23 cellular contexts compared by ENCODE assay signal in the genomic region with DNA sequence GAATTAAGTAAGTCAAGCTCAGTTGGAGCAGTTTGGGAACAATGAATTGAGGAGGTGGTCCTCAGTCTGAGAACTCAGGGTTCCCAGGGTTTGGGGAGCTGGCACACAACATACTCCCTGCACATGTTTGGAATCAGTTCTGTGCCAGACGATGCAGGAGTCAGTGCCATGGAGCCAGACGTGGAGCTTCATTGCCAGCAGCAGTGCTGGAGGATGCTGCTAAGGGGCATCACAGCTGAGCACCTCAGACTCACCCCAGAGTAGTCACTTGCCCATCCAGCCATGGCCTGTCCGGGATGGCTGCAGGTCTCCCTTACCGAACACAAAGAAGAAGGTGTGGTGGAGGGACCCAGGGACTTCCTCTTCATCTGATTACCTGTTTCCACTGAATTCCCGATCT. TPM values are rescaled to one million over a fixed set of nuclear protein-coding genes. Genes with fewer than 3 reads are reported as not detected.
DNase-seq lines count a peak whose midpoint lies in the region; ATAC-seq and TF ChIP-seq lines count a peak whose summit lies in the region.
"Had no signal": no experiment of that assay in that cellular context is flagged by ENCODE, and none has a peak within 500 bp of the region (broad histone marks: within the 10 kb centered on the region; RNA-seq: fewer than 3 reads in every experiment).

No MANE protein-coding gene starts in this region.

- intact Hi-C loops in CD4-positive, alpha-beta T cell (cut with DNase I, micrococcal nuclease), result no loop called here
- intact Hi-C loops in CD8-positive, alpha-beta T cell (cut with DNase I, micrococcal nuclease), result no loop called here

- peaks cover 61% of the 10 kb centered on the region for H3K36me3 Mint-ChIP-seq in CD4-positive, alpha-beta T cell (ENCODE audit: low read depth)
- H3K36me3 Mint-ChIP-seq in CD8-positive, alpha-beta T cell, result peaks cover 64% of the 10 kb centered on the region
- peaks cover 56% of the 10 kb centered on the region for H3K36me3 Mint-ChIP-seq in activated CD8-positive, alpha-beta memory T cell treated with anti-CD3 and anti-CD28 coated beads, Interleukin-2, amount 10 ng/mL, durations not matched to agents 7 days and 5 days
- peaks cover 44 to 64% (median 48%) of the 10 kb centered on the region in 3 donors for H3K36me3 Mint-ChIP-seq in immature natural killer cell

- no peak for DNase-seq in CD4-positive, alpha-beta T cell
- DNase-seq in CD8-positive, alpha-beta T cell, result peak in 1 of 7 experiments; percentile 69
- no peak for DNase-seq in activated CD8-positive, alpha-beta memory T cell treated with anti-CD3 and anti-CD28 coated beads, Interleukin-2, amount 10 ng/mL, durations not matched to agents 7 days and 5 days
- DNase-seq in immature natural killer cell, result no peak
- no peak for DNase-seq in stimulated activated CD4-positive, alpha-beta T cell treated with anti-CD3 and anti-CD28 coated beads, Interleukin-4, amount 100 ng/mL, for 1 hour
- DNase-seq: activated CD4-positive, CD25-positive, alpha-beta regulatory T cell; DMS79; GM23248; Karpas-422; kidney glomerular epithelial cell; NCI-H2029; NCI-H2227 treated with DMSO at 0.1 percent for 48 hours; occipital lobe; SK-N-SH; stimulated activated CD4-positive, alpha-beta T cell treated with anti-CD3 and anti-CD28 coated beads, Interleukin-2, amount 100 ng/mL, for 48 hours; trophoblast cell had no signal

- peak overlapping the region; percentile 87 for H3K27ac Mint-ChIP-seq in CD4-positive, alpha-beta T cell
- peak overlapping the region; percentile 97 for H3K27ac Mint-ChIP-seq in CD8-positive, alpha-beta T cell
- H3K27ac Mint-ChIP-seq in activated CD8-positive, alpha-beta memory T cell treated with anti-CD3 and anti-CD28 coated beads, Interleukin-2, amount 10 ng/mL, durations not matched to agents 7 days and 5 days, result peak overlapping the region; percentile 61
- peak overlapping the region; percentile 85 to 97 (median 93) for H3K27ac Mint-ChIP-seq in immature natural killer cell

- H3K4me3 Mint-ChIP-seq in CD4-positive, alpha-beta T cell, result peak overlapping the region; percentile 99
- H3K4me3 Mint-ChIP-seq in CD8-positive, alpha-beta T cell, result peak overlapping the region; percentile 95
- no peak overlapping the region for H3K4me3 Mint-ChIP-seq in activated CD8-positive, alpha-beta memory T cell treated with anti-CD3 and anti-CD28 coated beads, Interleukin-2, amount 10 ng/mL, durations not matched to agents 7 days and 5 days
- peak overlapping the region in 4 of 5 donors; percentile 51 to 70 (median 56) for H3K4me3 Mint-ChIP-seq in immature natural killer cell

- CTCF ChIA-PET in CD4-positive, alpha-beta T cell (lab: Charles Lee), result interaction anchor here (0.6 to 1.4 kb wide), 5 partner anchors 13 to 1722 kb away, joined by 3 to 5 read pairs (median 3); no protein-coding TSS in a partner anchor
- CTCF ChIA-PET in CD8-positive, alpha-beta T cell (lab: Charles Lee), result interaction anchor here (0.6 to 4.5 kb wide), 7 partner anchors 11 to 296 kb away, joined by 3 to 23 read pairs (median 4); partner anchors contain the start of genes GIMAP6 and GIMAP7
- CTCF ChIA-PET in activated CD8-positive, alpha-beta memory T cell treated with anti-CD3 and anti-CD28 coated beads, Interleukin-2, amount 10 ng/mL, durations not matched to agents 7 days and 5 days (lab: Charles Lee), result interaction anchor here (0.7 to 2.2 kb wide), 4 partner anchors 11 to 296 kb away, joined by 3 to 9 read pairs (median 4); partner anchors contain the start of genes GIMAP1 and GIMAP6

- POLR2A ChIA-PET in CD4-positive, alpha-beta T cell (lab: Charles Lee), result interaction anchor here (0.7 to 8.9 kb wide), 11 partner anchors 10 to 295 kb away, joined by 3 to 120 read pairs (median 39); partner anchors contain the start of genes GIMAP1, GIMAP2, GIMAP4 and GIMAP7
- POLR2A ChIA-PET in CD8-positive, alpha-beta T cell (lab: Charles Lee), result interaction anchor here (0.9 to 10.6 kb wide), 21 partner anchors 10 to 299 kb away, joined by 3 to 169 read pairs (median 5); partner anchors contain the start of genes GIMAP1, GIMAP2, GIMAP4 and GIMAP6

- no peaks in the 10 kb centered on the region for H3K27me3 Mint-ChIP-seq in CD4-positive, alpha-beta T cell
- H3K27me3 Mint-ChIP-seq in CD8-positive, alpha-beta T cell (ENCODE audit: low read depth), result no peaks in the 10 kb centered on the region
- no peaks in the 10 kb centered on the region for H3K27me3 Mint-ChIP-seq in activated CD8-positive, alpha-beta memory T cell treated with anti-CD3 and anti-CD28 coated beads, Interleukin-2, amount 10 ng/mL, durations not matched to agents 7 days and 5 days
- peaks cover 0 to 6% (median 0%) of the 10 kb centered on the region in 3 donors for H3K27me3 Mint-ChIP-seq in immature natural killer cell (ENCODE audit: low read depth in 3 of 3)

- no peaks in the 10 kb centered on the region for H3K27me3 ChIP-seq in CD4-positive, alpha-beta T cell (ENCODE audit: control insufficient read depth, insufficient read depth, low read length)
- no peaks in the 10 kb centered on the region for H3K27me3 ChIP-seq in CD8-positive, alpha-beta T cell (ENCODE audit: insufficient read depth, low read length)

- peaks cover 100% of the 10 kb centered on the region for H3K4me1 Mint-ChIP-seq in CD4-positive, alpha-beta T cell (ENCODE audit: low read depth)
- peaks cover 97% of the 10 kb centered on the region for H3K4me1 Mint-ChIP-seq in CD8-positive, alpha-beta T cell (ENCODE audit: low read depth)
- H3K4me1 Mint-ChIP-seq in activated CD8-positive, alpha-beta memory T cell treated with anti-CD3 and anti-CD28 coated beads, Interleukin-2, amount 10 ng/mL, durations not matched to agents 7 days and 5 days, result peaks cover 79% of the 10 kb centered on the region
- peaks cover 98 to 100% of the 10 kb centered on the region in 2 donors for H3K4me1 Mint-ChIP-seq in immature natural killer cell

- no peak for TF ChIP-seq CTCF in CD4-positive, alpha-beta T cell (IDR thresholded peaks at IDR 0.05)
- no peak for TF ChIP-seq CTCF in CD8-positive, alpha-beta T cell (IDR thresholded peaks at IDR 0.05)

- H3K4me1 ChIP-seq in CD8-positive, alpha-beta T cell (ENCODE audit: insufficient read depth, low read length), result peaks cover 97% of the 10 kb centered on the region

- peak overlapping the region; percentile 83 for H3K4me3 ChIP-seq in CD8-positive, alpha-beta T cell (ENCODE audit: low read depth, low read length)
- H3K4me3 ChIP-seq: coronary artery, GM23248, skin epidermis had no signal

- no peaks in the 10 kb centered on the region for H3K9me3 Mint-ChIP-seq in CD4-positive, alpha-beta T cell
- no peaks in the 10 kb centered on the region for H3K9me3 Mint-ChIP-seq in CD8-positive, alpha-beta T cell
- H3K9me3 Mint-ChIP-seq in activated CD8-positive, alpha-beta memory T cell treated with anti-CD3 and anti-CD28 coated beads, Interleukin-2, amount 10 ng/mL, durations not matched to agents 7 days and 5 days (ENCODE audit: low read depth), result no peaks in the 10 kb centered on the region
- H3K9me3 Mint-ChIP-seq in immature natural killer cell, result no peaks in the 10 kb centered on the region

- peaks cover 47% of the 10 kb centered on the region for H3K36me3 ChIP-seq in CD8-positive, alpha-beta T cell (ENCODE audit: insufficient read depth, low read length)

- peak overlapping the region; percentile 79 for H3K27ac ChIP-seq in CD4-positive, alpha-beta T cell (ENCODE audit: low read depth, low read length)
- peak overlapping the region; percentile 34 for H3K27ac ChIP-seq in CD8-positive, alpha-beta T cell (ENCODE audit: low read depth, low read length)
- H3K27ac ChIP-seq: coronary artery, GM23248, RWPE1 had no signal

- no peak for ATAC-seq in CD4-positive, alpha-beta T cell (ENCODE audit: poor library complexity)
- ATAC-seq in CD8-positive, alpha-beta T cell, result no peak
- ATAC-seq in activated CD8-positive, alpha-beta memory T cell treated with anti-CD3 and anti-CD28 coated beads, Interleukin-2, amount 10 ng/mL, durations not matched to agents 7 days and 5 days, result no peak
- no peak for ATAC-seq in GM18498 (IDR thresholded peaks at IDR 0.05; ENCODE audit: unreplicated experiment)
- ATAC-seq in HG03378 (IDR thresholded peaks at IDR 0.05; ENCODE audit: unreplicated experiment), result no peak
- no peak for ATAC-seq in GM18858 (IDR thresholded peaks at IDR 0.05; ENCODE audit: unreplicated experiment)

- H3K9me3 ChIP-seq in CD4-positive, alpha-beta T cell (ENCODE audit: control insufficient read depth, low read length), result no peaks in the 10 kb centered on the region
- H3K9me3 ChIP-seq in CD8-positive, alpha-beta T cell (ENCODE audit: low read length), result no peaks in the 10 kb centered on the region
- H3K9me3 ChIP-seq: SK-N-SH had no signal

RNA-seq across cellular contexts. Expression of gene GIMAP5, which starts 7.9 kb away (rescaled TPM):
- 10 to 100 TPM; 31.3 to 35.2 TPM for total RNA-seq in CD4-positive, alpha-beta T cell
- 10 to 100 TPM; 23.5 to 24.1 TPM for total RNA-seq in CD8-positive, alpha-beta T cell
- 10 to 100 TPM; 41.0 to 42.5 TPM for total RNA-seq in activated CD8-positive, alpha-beta memory T cell treated with anti-CD3 and anti-CD28 coated beads, Interleukin-2, amount 10 ng/mL, durations not matched to agents 7 days and 5 days
- polyA plus RNA-seq in immature natural killer cell, result 100 to 1,000 TPM; 123 to 291 (median 123) TPM
- total RNA-seq: GM23248 had no signal
- polyA plus RNA-seq: GM23248, SK-N-SH had no signal

RNA-seq across cellular contexts. Expression of gene GIMAP1, which starts 28.7 kb away (rescaled TPM):
- total RNA-seq in CD4-positive, alpha-beta T cell, result 1 to 10 TPM; 8.0 to 8.1 TPM
- total RNA-seq in CD8-positive, alpha-beta T cell, result 1 to 10 TPM; 6.1 to 6.2 TPM
- 10 to 100 TPM in 1 of 2 experiments, 1 to 10 TPM in 1; 6.8 to 12.4 TPM for total RNA-seq in activated CD8-positive, alpha-beta memory T cell treated with anti-CD3 and anti-CD28 coated beads, Interleukin-2, amount 10 ng/mL, durations not matched to agents 7 days and 5 days
- polyA plus RNA-seq in immature natural killer cell, result 10 to 100 TPM; 19.1 to 71.4 (median 25.7) TPM
- total RNA-seq: GM23248 had no signal
- polyA plus RNA-seq: GM23248, SK-N-SH had no signal

RNA-seq across cellular contexts. Expression of gene TMEM176B, which starts 55.1 kb away (rescaled TPM):
- total RNA-seq in CD4-positive, alpha-beta T cell, result not detected
- total RNA-seq in CD8-positive, alpha-beta T cell, result not detected
- total RNA-seq in activated CD8-positive, alpha-beta memory T cell treated with anti-CD3 and anti-CD28 coated beads, Interleukin-2, amount 10 ng/mL, durations not matched to agents 7 days and 5 days, result not detected
- polyA plus RNA-seq in immature natural killer cell, result under 1 TPM in 1 of 3 donors, not detected in 2; 0.87 TPM
- total RNA-seq: GM23248, lung microvascular endothelial cell had no signal
- polyA plus RNA-seq: GM23248, SK-N-SH had no signal

RNA-seq across cellular contexts. Expression of gene TMEM176A, which starts 55.5 kb away (rescaled TPM):
- not detected for total RNA-seq in CD4-positive, alpha-beta T cell
- under 1 TPM in 1 of 2 experiments, not detected in 1; 0.35 TPM for total RNA-seq in CD8-positive, alpha-beta T cell
- total RNA-seq in activated CD8-positive, alpha-beta memory T cell treated with anti-CD3 and anti-CD28 coated beads, Interleukin-2, amount 10 ng/mL, durations not matched to agents 7 days and 5 days, result not detected
- under 1 TPM in 1 of 3 donors, not detected in 2; 0.97 TPM for polyA plus RNA-seq in immature natural killer cell
- total RNA-seq: GM23248, lung microvascular endothelial cell had no signal
- polyA plus RNA-seq: GM23248, SK-N-SH had no signal

RNA-seq across cellular contexts. Expression of gene GIMAP2, which starts 59.6 kb away (rescaled TPM):
- 10 to 100 TPM; 64.1 to 65.1 TPM for total RNA-seq in CD4-positive, alpha-beta T cell
- 10 to 100 TPM; 58.4 to 58.8 TPM for total RNA-seq in CD8-positive, alpha-beta T cell
- 10 to 100 TPM; 60.3 to 80.0 TPM for total RNA-seq in activated CD8-positive, alpha-beta memory T cell treated with anti-CD3 and anti-CD28 coated beads, Interleukin-2, amount 10 ng/mL, durations not matched to agents 7 days and 5 days
- 10 to 100 TPM; 63.1 to 93.5 (median 79.4) TPM for polyA plus RNA-seq in immature natural killer cell
- total RNA-seq: GM23248 had no signal
